ENCODE assay signal across 24 cellular contexts in the genomic region with DNA sequence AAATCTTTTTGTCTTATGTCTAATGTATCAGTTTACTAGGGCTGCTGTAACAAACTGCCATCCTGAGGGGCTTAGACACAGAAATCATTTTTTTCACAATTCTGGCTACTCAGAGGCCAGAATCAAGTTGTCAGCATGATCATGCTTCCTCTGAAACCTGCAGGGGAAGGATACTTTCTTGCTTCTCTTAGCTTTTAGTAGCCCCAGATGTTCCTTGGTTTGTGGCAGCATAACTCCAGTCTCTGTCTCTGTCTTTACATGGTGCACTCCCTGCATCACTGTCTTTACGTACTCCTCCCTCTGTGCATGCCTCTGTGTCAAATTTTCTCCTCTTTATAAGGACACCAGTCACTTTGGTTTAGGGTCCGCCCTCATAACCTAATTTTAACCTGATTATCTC. TPM values are rescaled to one million over a fixed set of nuclear protein-coding genes. Genes with fewer than 3 reads are reported as not detected.
DNase-seq lines count a peak whose midpoint lies in the region; ATAC-seq and TF ChIP-seq lines count a peak whose summit lies in the region.
"Had no signal": no experiment of that assay in that cellular context is flagged by ENCODE, and none has a peak within 500 bp of the region (broad histone marks: within the 10 kb centered on the region; RNA-seq: fewer than 3 reads in every experiment).

No MANE protein-coding gene starts in this region.

- no peaks in the 10 kb centered on the region for H3K9me3 ChIP-seq in MM.1S (replicated peaks; ENCODE audit: insufficient read depth, low read length)
- no peaks in the 10 kb centered on the region for H3K9me3 ChIP-seq in neuronal stem cell (replicated peaks in 1 of 2; ENCODE audit: control insufficient read depth in 2 of 2, insufficient read depth in 1 of 2, low read depth in 1 of 2, low read length in 2 of 2)
- H3K9me3 ChIP-seq: BE2C, BLaER1 had no signal

- no peak overlapping the region for H3K4ac ChIP-seq in neuronal stem cell (ENCODE audit: low read length)

- H3K4me1 ChIP-seq in MM.1S (ENCODE audit: low read length) (0 out of 2 replicates have a peak, but pooled peaks cover 2% of the 10 kb centered on the region), neuronal stem cell (ENCODE audit: control insufficient read depth in 2 of 2, insufficient read depth in 1 of 2, low read depth in 1 of 2, low read length in 2 of 2) (peaks cover 0 to 3% of the 10 kb centered on the region in 2 donors)
- H3K4me1 ChIP-seq: BE2C had no signal

- no peak for TF ChIP-seq CTCF in MM.1S (IDR thresholded peaks at IDR 0.05; ENCODE audit: low read length)

- no peaks in the 10 kb centered on the region for H3K79me2 ChIP-seq in MM.1S (ENCODE audit: low read length)

- H3K36me3 ChIP-seq in MM.1S (replicated peaks; ENCODE audit: insufficient read depth, low read length) (no peaks in the 10 kb centered on the region), neuronal stem cell (replicated peaks in 1 of 2; ENCODE audit: control insufficient read depth in 2 of 2, insufficient read depth in 2 of 2, low read length in 2 of 2) (no peaks in the 10 kb centered on the region)
- H3K36me3 ChIP-seq: BE2C, BLaER1 had no signal

- no peaks in the 10 kb centered on the region for H3K9me2 ChIP-seq in MM.1S (replicated peaks; ENCODE audit: insufficient read depth, low read length)

- no peak overlapping the region for H2AK5ac ChIP-seq in neuronal stem cell (ENCODE audit: low read depth, low read length)

- no peak overlapping the region for H2BK12ac ChIP-seq in neuronal stem cell (ENCODE audit: low read length)

- H3K14ac ChIP-seq in neuronal stem cell (ENCODE audit: low read length) = no peak overlapping the region

- H4K20me1 ChIP-seq in MM.1S (ENCODE audit: insufficient read depth, low read length) = no peaks in the 10 kb centered on the region
- H4K20me1 ChIP-seq: BLaER1 had no signal

- WGBS in neuronal stem cell (ENCODE audit: extremely low coverage in 2 of 2, insufficient read length in 2 of 2, insufficient replicate concordance in 1 of 2), 2 donors = no CpG with 5 or more reads among the region's 2 CpGs

- no peak overlapping the region for H3K23ac ChIP-seq in neuronal stem cell (ENCODE audit: low read depth, low read length, poor library complexity)

- no peak overlapping the region for H2BK5ac ChIP-seq in neuronal stem cell (ENCODE audit: low read length)

- no peak overlapping the region for H4K8ac ChIP-seq in neuronal stem cell (ENCODE audit: low read depth, low read length)

- no peaks in the 10 kb centered on the region for H3K79me1 ChIP-seq in neuronal stem cell (ENCODE audit: low read depth, low read length)

- H3K4me2 ChIP-seq in MM.1S (ENCODE audit: low read depth, low read length) = no peak overlapping the region
- H3K4me2 ChIP-seq in neuronal stem cell (ENCODE audit: insufficient read depth, low read length, poor library complexity, severe bottlenecking) = no peak overlapping the region
- H3K4me2 ChIP-seq: BLaER1 had no signal

- no peak for ATAC-seq in Right ventricle myocardium superior (ENCODE audit: poor library complexity)
- ATAC-seq: GM12878 had no signal

- H3K27ac ChIP-seq in MM.1S (ENCODE audit: low read length) (peak overlapping the region; percentile 2; the same call in 1 of the 2 replicates), neuronal stem cell (replicated peaks; ENCODE audit: low read length) (no peak overlapping the region)
- H3K27ac ChIP-seq: BLaER1 had no signal

- H2BK120ac ChIP-seq in neuronal stem cell (ENCODE audit: low read depth, low read length) = no peak overlapping the region

- intact Hi-C loops in Right ventricle myocardium superior (cut with DNase I) = loop anchor here (2.0 kb wide), 1 partner anchor 191 kb away; no protein-coding TSS in a partner anchor

- no peak overlapping the region for H3K18ac ChIP-seq in neuronal stem cell (ENCODE audit: low read length)

- H3K27me3 ChIP-seq in MM.1S (replicated peaks; ENCODE audit: insufficient read depth, low read length) (no peaks in the 10 kb centered on the region), neuronal stem cell (ENCODE audit: control insufficient read depth in 3 of 3, insufficient read depth in 3 of 3, low read depth in 1 of 3, low read length in 3 of 3) (no peaks in the 10 kb centered on the region)
- H3K27me3 ChIP-seq: BE2C, BLaER1 had no signal

- peak; percentile 55 for DNase-seq in MM.1S
- no peak for DNase-seq in neuronal stem cell (ENCODE audit: low spot score)
- no peak for DNase-seq in NCI-H1436 treated with DMSO at 0.1 percent for 48 hours (lab: John Stamatoyannopoulos, UW)
- DNase-seq in Right ventricle myocardium superior = no peak
- DNase-seq in LoVo (ENCODE audit: low spot score) = no peak
- DNase-seq: 8988T; ACHN; BE2C; C1 segment of cervical spinal cord; CD4-positive, alpha-beta memory T cell; CD4-positive, CD25-positive, alpha-beta regulatory T cell; CD8-positive, alpha-beta memory T cell; COR-L47; DMS 273 treated with DMSO at 0.1 percent for 48 hours; DMS153; DMS53; DMS79; DND-41; EL; GDM1 had no signal

- peaks cover 13% of the 10 kb centered on the region; the same call in 1 of the 2 replicates for H3F3A ChIP-seq in MM.1S (ENCODE audit: insufficient read depth, low read length)

- no peak overlapping the region for H4K91ac ChIP-seq in neuronal stem cell (ENCODE audit: low read depth, low read length, poor library complexity)

- H2AFZ ChIP-seq in MM.1S (ENCODE audit: low read length) (no peak overlapping the region), neuronal stem cell (ENCODE audit: low read length) (peak overlapping the region; percentile 8)

- H3K9ac ChIP-seq in MM.1S (ENCODE audit: low read length) = no peak overlapping the region
- no peak overlapping the region for H3K9ac ChIP-seq in neuronal stem cell (ENCODE audit: low read depth, low read length, poor library complexity)
- H3K9ac ChIP-seq: BLaER1 had no signal

- H2BK15ac ChIP-seq in neuronal stem cell (ENCODE audit: low read length) = no peak overlapping the region

- H3K4me3 ChIP-seq in MM.1S (ENCODE audit: low read length) = no peak overlapping the region
- no peak overlapping the region for H3K4me3 ChIP-seq in neuronal stem cell (ENCODE audit: low read length in 2 of 2)
- H3K4me3 ChIP-seq: BLaER1, GM12878 had no signal

RNA-seq across cellular contexts. Expression of a gene that starts 2.0 kb away (rescaled TPM):
- polyA plus RNA-seq in neuronal stem cell (2013, experiment 1 of 2) = 0.20 TPM
- 0.18 TPM for polyA plus RNA-seq in neuronal stem cell (2013, experiment 2 of 2)
- 0.89 TPM for total RNA-seq in Right ventricle myocardium superior
- total RNA-seq: CD4-positive, alpha-beta memory T cell; CD4-positive, CD25-positive, alpha-beta regulatory T cell; CD8-positive, alpha-beta memory T cell; G401 had no signal
- polyA plus RNA-seq: CD14-positive monocyte; CD4-positive, alpha-beta memory T cell; CD8-positive, alpha-beta memory T cell had no signal

RNA-seq across cellular contexts. Expression of a gene that starts 33.3 kb away (rescaled TPM):
- polyA plus RNA-seq in neuronal stem cell (2013, experiment 1 of 2) = 0.04 TPM
- 0.06 TPM for polyA plus RNA-seq in neuronal stem cell (2013, experiment 2 of 2)
- 0.05 TPM for total RNA-seq in Right ventricle myocardium superior
- total RNA-seq: CD4-positive, alpha-beta memory T cell; CD4-positive, CD25-positive, alpha-beta regulatory T cell; CD8-positive, alpha-beta memory T cell; G401; GM12878 had no signal
- polyA plus RNA-seq: CD14-positive monocyte; CD4-positive, alpha-beta memory T cell; CD4-positive, CD25-positive, alpha-beta regulatory T cell; CD8-positive, alpha-beta memory T cell had no signal
